Comparison of ENCODE assay signal across 1 cellular context in the genomic region with DNA sequence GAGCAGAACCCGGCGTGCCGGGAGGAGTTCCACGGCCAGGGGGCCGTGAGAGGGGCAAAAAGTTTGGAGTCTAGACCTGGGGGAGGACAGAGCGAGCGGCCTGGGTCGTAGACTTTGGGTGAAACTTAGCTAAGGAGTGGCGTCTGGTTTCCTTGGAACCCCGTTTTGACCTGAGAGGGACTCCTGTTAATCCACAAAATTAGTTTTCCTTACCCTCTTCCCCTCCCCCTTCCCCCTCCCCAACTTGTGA.
TF ChIP-seq lines count a peak whose summit lies in the region.

No MANE protein-coding gene starts in this region.

TF ChIP-seq in GM23338, 12 proteins besides CTCF, POLR2A, EP300 and RAD21 (continued from another document):
- TF ChIP-seq POLR2AphosphoS5 (IDR thresholded peaks at IDR 0.05; ENCODE audit: low read depth): no peak
